Comparison of ENCODE assay signal across 27 cellular contexts in genomic region chr10:16258476-16259040, GRCh38.
"Had no signal": no experiment of that assay in that cellular context is flagged by ENCODE, and none has a peak within 500 bp of the region (broad histone marks: within the 10 kb centered on the region; RNA-seq: fewer than 3 reads in every experiment).

No MANE protein-coding gene starts in this region.

- H3K27ac Mint-ChIP-seq: activated CD4-positive, alpha-beta memory T cell treated with anti-CD3 and anti-CD28 coated beads, Interleukin-2, amount 10 ng/mL, durations not matched to agents 7 days and 5 days; activated CD8-positive, alpha-beta memory T cell treated with anti-CD3 and anti-CD28 coated beads, Interleukin-2, amount 10 ng/mL, durations not matched to agents 7 days and 5 days; activated naive CD8-positive, alpha-beta T cell treated with anti-CD3 and anti-CD28 coated beads, Interleukin-2, amount 10 ng/mL, durations not matched to agents 7 days and 5 days; activated T-helper 17 cell treated with anti-CD3 and anti-CD28 coated beads, Interleukin-2, amount 50 U/mL, for 72 hours had no signal

- H3K27me3 Mint-ChIP-seq: activated CD4-positive, alpha-beta memory T cell treated with anti-CD3 and anti-CD28 coated beads, Interleukin-2, amount 10 ng/mL, durations not matched to agents 7 days and 5 days; activated CD8-positive, alpha-beta memory T cell treated with anti-CD3 and anti-CD28 coated beads, Interleukin-2, amount 10 ng/mL, durations not matched to agents 7 days and 5 days; activated naive CD8-positive, alpha-beta T cell treated with anti-CD3 and anti-CD28 coated beads, Interleukin-2, amount 10 ng/mL, durations not matched to agents 7 days and 5 days had no signal

- DNase-seq: activated CD4-positive, alpha-beta memory T cell treated with anti-CD3 and anti-CD28 coated beads, Interleukin-2, amount 10 ng/mL, durations not matched to agents 7 days and 5 days; activated CD4-positive, alpha-beta T cell treated with anti-CD3 and anti-CD28 coated beads for 1 hour; activated CD4-positive, alpha-beta T cell treated with anti-CD3 and anti-CD28 coated beads for 48 hours; activated CD4-positive, CD25-positive, alpha-beta regulatory T cell; activated CD8-positive, alpha-beta memory T cell treated with anti-CD3 and anti-CD28 coated beads for 24 hours; activated CD8-positive, alpha-beta memory T cell treated with anti-CD3 and anti-CD28 coated beads, Interleukin-2, amount 10 ng/mL, durations not matched to agents 7 days and 5 days; activated CD8-positive, alpha-beta memory T cell treated with anti-CD3 and anti-CD28 coated beads, Interleukin-2, amount 50 U/mL, for 48 hours; activated effector memory CD4-positive, alpha-beta T cell treated with anti-CD3 and anti-CD28 coated beads, Interleukin-2, amount 50 U/mL, for 16 hours; activated naive CD4-positive, alpha-beta T cell; activated naive CD4-positive, alpha-beta T cell treated with anti-CD3 and anti-CD28 coated beads, Interleukin-2, amount 50 U/mL, for 16 hours; activated naive CD8-positive, alpha-beta T cell treated with anti-CD3 and anti-CD28 coated beads, Interleukin-2, amount 10 ng/mL, durations not matched to agents 7 days and 5 days; activated T-cell treated with anti-CD3 and anti-CD28 coated beads, Interleukin-2, amount 50 U/mL, for 48 hours; body of pancreas; NCI-H1105; NCI-H1417 treated with DMSO at 0.1 percent for 48 hours; NCI-H187 treated with DMSO at 0.1 percent for 48 hours; NCI-H2081; NCI-H226; NCI-H446 treated with DMSO at 0.1 percent for 48 hours; NCI-H524 treated with DMSO at 0.1 percent for 48 hours; SHP77; SJCRH30; T1000; WERI-Rb-1 had no signal

- H3K4me1 Mint-ChIP-seq: activated CD4-positive, alpha-beta memory T cell treated with anti-CD3 and anti-CD28 coated beads, Interleukin-2, amount 10 ng/mL, durations not matched to agents 7 days and 5 days; activated CD8-positive, alpha-beta memory T cell treated with anti-CD3 and anti-CD28 coated beads, Interleukin-2, amount 10 ng/mL, durations not matched to agents 7 days and 5 days; activated naive CD8-positive, alpha-beta T cell treated with anti-CD3 and anti-CD28 coated beads, Interleukin-2, amount 10 ng/mL, durations not matched to agents 7 days and 5 days; activated T-helper 17 cell treated with anti-CD3 and anti-CD28 coated beads, Interleukin-2, amount 50 U/mL, for 72 hours had no signal

- H3K36me3 Mint-ChIP-seq: activated CD8-positive, alpha-beta memory T cell treated with anti-CD3 and anti-CD28 coated beads, Interleukin-2, amount 10 ng/mL, durations not matched to agents 7 days and 5 days; activated naive CD8-positive, alpha-beta T cell treated with anti-CD3 and anti-CD28 coated beads, Interleukin-2, amount 10 ng/mL, durations not matched to agents 7 days and 5 days had no signal

- H3K27ac ChIP-seq: body of pancreas, breast epithelium, SJCRH30, SK-N-MC, WERI-Rb-1 had no signal

- H3K4me3 Mint-ChIP-seq: activated CD4-positive, alpha-beta memory T cell treated with anti-CD3 and anti-CD28 coated beads, Interleukin-2, amount 10 ng/mL, durations not matched to agents 7 days and 5 days; activated CD8-positive, alpha-beta memory T cell treated with anti-CD3 and anti-CD28 coated beads, Interleukin-2, amount 10 ng/mL, durations not matched to agents 7 days and 5 days; activated naive CD8-positive, alpha-beta T cell treated with anti-CD3 and anti-CD28 coated beads, Interleukin-2, amount 10 ng/mL, durations not matched to agents 7 days and 5 days; activated T-helper 17 cell treated with anti-CD3 and anti-CD28 coated beads, Interleukin-2, amount 50 U/mL, for 72 hours had no signal
